8 cellular contexts compared by ENCODE assay signal in genomic region chr11:66745356-66746235, GRCh38. TPM values are rescaled to one million over a fixed set of nuclear protein-coding genes. Genes with fewer than 3 reads are reported as not detected.
DNase-seq lines count a peak whose midpoint lies in the region; ATAC-seq and TF ChIP-seq lines count a peak whose summit lies in the region.

No MANE protein-coding gene starts in this region.

- peaks cover 15% of the 10 kb centered on the region for H3K4me1 Mint-ChIP-seq in activated CD4-positive, alpha-beta T cell treated with anti-CD3 and anti-CD28 coated beads, Interleukin-2, amount 10 ng/mL, durations not matched to agents 24 days and 14 days
- peaks cover 0 to 18% of the 10 kb centered on the region in 2 donors for H3K4me1 Mint-ChIP-seq in natural killer cell

- peak overlapping the region; percentile 98 for H3K4me3 Mint-ChIP-seq in activated CD4-positive, alpha-beta T cell treated with anti-CD3 and anti-CD28 coated beads, Interleukin-2, amount 10 ng/mL, durations not matched to agents 24 days and 14 days
- H3K4me3 Mint-ChIP-seq in natural killer cell, result peak overlapping the region; percentile 96

- H3K9me2 ChIP-seq in Karpas-422 (replicated peaks; ENCODE audit: insufficient read depth, low read length), result no peaks in the 10 kb centered on the region

- H3K4me1 ChIP-seq in Karpas-422 (ENCODE audit: low read length), result peaks cover 41% of the 10 kb centered on the region
- peaks cover 10% of the 10 kb centered on the region for H3K4me1 ChIP-seq in endocrine pancreas (ENCODE audit: control insufficient read depth, insufficient read depth, low read length)
- H3K4me1 ChIP-seq in upper lobe of right lung, result peaks cover 9% of the 10 kb centered on the region

- H3K27me3 ChIP-seq in Karpas-422 (ENCODE audit: low read length), result peaks cover 3% of the 10 kb centered on the region; the same call in 1 of the 2 replicates
- no peaks in the 10 kb centered on the region for H3K27me3 ChIP-seq in endocrine pancreas (ENCODE audit: control insufficient read depth, insufficient read depth, low read length)
- no peaks in the 10 kb centered on the region for H3K27me3 ChIP-seq in upper lobe of right lung

- intact Hi-C loops in activated CD4-positive, alpha-beta T cell treated with anti-CD3 and anti-CD28 coated beads, Interleukin-2, amount 10 ng/mL, durations not matched to agents 24 days and 14 days (cut with micrococcal nuclease), result loop anchor here (2.0 kb wide), 1 partner anchor 97 kb away; the partner anchor contains the start of gene RCE1
- intact Hi-C loops in natural killer cell (cut with micrococcal nuclease), result no loop called here
- intact Hi-C loops in upper lobe of right lung (cut with DNase I), result no loop called here

- H3K9me3 Mint-ChIP-seq in activated CD4-positive, alpha-beta T cell treated with anti-CD3 and anti-CD28 coated beads, Interleukin-2, amount 10 ng/mL, durations not matched to agents 24 days and 14 days, result peaks cover 11% of the 10 kb centered on the region
- no peaks in the 10 kb centered on the region for H3K9me3 Mint-ChIP-seq in natural killer cell

- no peaks in the 10 kb centered on the region for H3K27me3 Mint-ChIP-seq in activated CD4-positive, alpha-beta T cell treated with anti-CD3 and anti-CD28 coated beads, Interleukin-2, amount 10 ng/mL, durations not matched to agents 24 days and 14 days
- no peaks in the 10 kb centered on the region for H3K27me3 Mint-ChIP-seq in natural killer cell (ENCODE audit: low read depth in 2 of 2)

- H2AFZ ChIP-seq in Karpas-422 (ENCODE audit: low read length), result peak overlapping the region; percentile 98; the same call in 1 of the 2 replicates

- ATAC-seq in GM21367 (IDR thresholded peaks at IDR 0.05; ENCODE audit: unreplicated experiment), result peak; percentile 10
- ATAC-seq in natural killer cell, result no peak
- ATAC-seq in upper lobe of right lung, result peak; percentile 61
- ATAC-seq in HG02884 (IDR thresholded peaks at IDR 0.05; ENCODE audit: unreplicated experiment), result no peak

- peaks cover 2% of the 10 kb centered on the region for H3K36me3 Mint-ChIP-seq in activated CD4-positive, alpha-beta T cell treated with anti-CD3 and anti-CD28 coated beads, Interleukin-2, amount 10 ng/mL, durations not matched to agents 24 days and 14 days (ENCODE audit: low read depth)
- no peaks in the 10 kb centered on the region for H3K36me3 Mint-ChIP-seq in natural killer cell

- no peak for TF ChIP-seq CTCF in natural killer cell (IDR thresholded peaks at IDR 0.05)
- TF ChIP-seq CTCF in upper lobe of right lung (IDR thresholded peaks at IDR 0.05), result no peak

- H3K4me2 ChIP-seq in Karpas-422 (ENCODE audit: low read depth, low read length, poor library complexity, severe bottlenecking), result peak overlapping the region; percentile 93

- H3K9me3 ChIP-seq in Karpas-422 (ENCODE audit: low read length) (peaks cover 4% of the 10 kb centered on the region; the same call in 1 of the 2 replicates), endocrine pancreas (ENCODE audit: control insufficient read depth, low read length) (no peaks in the 10 kb centered on the region), upper lobe of right lung (no peaks in the 10 kb centered on the region)

- H3K4me3 ChIP-seq in Karpas-422 (ENCODE audit: low read length) (peak overlapping the region; percentile 89), endocrine pancreas (ENCODE audit: control insufficient read depth, insufficient read depth, low read length) (no peak overlapping the region), upper lobe of right lung (peak overlapping the region; percentile 95)

- H3K9ac ChIP-seq in Karpas-422 (ENCODE audit: low read length), result peak overlapping the region; percentile 92
- H3K9ac ChIP-seq in endocrine pancreas (ENCODE audit: control insufficient read depth, insufficient read depth, low read length), result peak overlapping the region; percentile 43

- peaks cover 47% of the 10 kb centered on the region for H3K79me2 ChIP-seq in Karpas-422 (ENCODE audit: low read length)

- no peak overlapping the region for H3K27ac Mint-ChIP-seq in activated CD4-positive, alpha-beta T cell treated with anti-CD3 and anti-CD28 coated beads, Interleukin-2, amount 10 ng/mL, durations not matched to agents 24 days and 14 days
- peak overlapping the region in 1 of 2 donors; percentile 85 for H3K27ac Mint-ChIP-seq in natural killer cell

- peak; percentile 77 for DNase-seq in COLO668 (lab: John Stamatoyannopoulos, UW; ENCODE audit: unreplicated experiment)
- peak; percentile 76 for DNase-seq in Karpas-422
- peak; percentile 81 for DNase-seq in activated CD4-positive, alpha-beta T cell treated with anti-CD3 and anti-CD28 coated beads, Interleukin-2, amount 10 ng/mL, durations not matched to agents 24 days and 14 days
- DNase-seq in natural killer cell, result no peak
- DNase-seq in upper lobe of right lung, result peak; percentile 77

- no peaks in the 10 kb centered on the region for H4K20me1 ChIP-seq in Karpas-422 (ENCODE audit: insufficient read depth, low read depth, low read length)

- no peaks in the 10 kb centered on the region; the same call in 1 of the 2 replicates for H3K36me3 ChIP-seq in Karpas-422 (ENCODE audit: insufficient read depth, low read length)
- no peaks in the 10 kb centered on the region for H3K36me3 ChIP-seq in endocrine pancreas (ENCODE audit: control insufficient read depth, insufficient read depth, low read length)
- no peaks in the 10 kb centered on the region for H3K36me3 ChIP-seq in upper lobe of right lung

- H3K27ac ChIP-seq in Karpas-422 (ENCODE audit: low read length) (peak overlapping the region; percentile 70), upper lobe of right lung (peak overlapping the region; percentile 80)

RNA-seq across cellular contexts. Expression of gene SPTBN2, which starts 16.6 kb away (rescaled TPM):
- total RNA-seq in Karpas-422 (2014; rRNA removed; shearing (Covaris generic); ENCODE audit: low replicate concordance), result 18.9 and 72.0 TPM in 2 replicates
- 0.88 and 1.6 TPM in 2 replicates for total RNA-seq in activated CD4-positive, alpha-beta T cell treated with anti-CD3 and anti-CD28 coated beads, Interleukin-2, amount 10 ng/mL, durations not matched to agents 24 days and 14 days
- 1 to 10 TPM in 1 of 3 donors, not detected in 2; 1.1 TPM for total RNA-seq in natural killer cell
- 8.1 TPM for total RNA-seq in upper lobe of right lung

Comparison
In these comparisons a context has a peak if more than half of its experiments do, and no peak if none do; other contexts are left out.
1. ATAC-seq: peak in GM21367 (single experiment) and upper lobe of right lung (single experiment); none in natural killer cell (0 of 3) and HG02884 (single experiment).